Comparison of ENCODE assay signal across 1 cellular context in the genomic region with DNA sequence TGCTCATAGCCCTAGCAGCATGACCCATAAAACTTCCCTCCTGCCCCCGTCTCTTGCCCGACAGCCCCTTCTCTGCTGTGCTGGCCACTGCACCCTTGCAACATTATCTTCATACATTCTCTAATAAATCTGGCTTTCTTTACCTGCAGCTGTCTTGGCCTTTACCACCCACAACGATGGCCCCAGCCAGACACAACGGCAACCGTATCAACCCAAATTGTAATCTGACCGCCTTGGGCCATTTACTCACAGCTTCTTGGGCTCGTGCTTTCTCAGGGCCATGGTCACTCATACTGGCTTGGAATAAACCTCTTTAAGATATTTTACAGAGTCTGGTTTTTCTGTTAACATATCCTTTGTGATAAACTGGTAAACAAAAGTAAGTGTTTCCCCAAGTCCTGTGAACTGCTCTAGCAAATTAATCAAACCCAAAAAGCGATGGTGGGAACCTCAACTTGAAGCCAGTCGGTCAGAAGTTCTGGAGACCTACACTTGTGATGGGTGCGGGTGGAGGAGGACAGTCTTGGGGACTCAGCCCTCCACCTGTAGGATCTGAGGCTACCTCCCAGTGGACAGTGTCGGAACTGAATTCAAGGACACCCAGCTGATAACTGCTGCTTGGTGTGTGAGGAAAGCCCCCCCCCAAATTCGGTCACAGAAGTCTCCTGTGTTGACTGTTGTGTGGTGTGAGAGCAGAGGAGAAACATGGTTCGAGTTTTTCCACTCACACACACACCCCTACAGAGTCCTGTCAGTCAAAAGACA.
TF ChIP-seq lines count a peak whose summit lies in the region.

No MANE protein-coding gene starts in this region.

TF ChIP-seq in HCT116, 20 proteins besides CTCF, POLR2A, EP300 and RAD21:
- TF ChIP-seq POLR2AphosphoS5 (IDR thresholded peaks at IDR 0.05; ENCODE audit: low read depth, low read length) = no peak
- no peak for TF ChIP-seq EZH2 (IDR thresholded peaks at IDR 0.05)
- no peak for TF ChIP-seq CBX3 (IDR thresholded peaks at IDR 0.05; ENCODE audit: low read depth)
- TF ChIP-seq ELF1 (IDR thresholded peaks at IDR 0.05; ENCODE audit: borderline replicate concordance, low read depth) = no peak
- no peak for TF ChIP-seq EZH2phosphoT487 (IDR thresholded peaks at IDR 0.05; ENCODE audit: borderline replicate concordance)
- TF ChIP-seq YY1 (IDR thresholded peaks at IDR 0.05; ENCODE audit: extremely low read depth, insufficient replicate concordance, low read depth, low read length) = no peak
